Comparison of ENCODE assay signal across 24 cellular contexts in the genomic region with DNA sequence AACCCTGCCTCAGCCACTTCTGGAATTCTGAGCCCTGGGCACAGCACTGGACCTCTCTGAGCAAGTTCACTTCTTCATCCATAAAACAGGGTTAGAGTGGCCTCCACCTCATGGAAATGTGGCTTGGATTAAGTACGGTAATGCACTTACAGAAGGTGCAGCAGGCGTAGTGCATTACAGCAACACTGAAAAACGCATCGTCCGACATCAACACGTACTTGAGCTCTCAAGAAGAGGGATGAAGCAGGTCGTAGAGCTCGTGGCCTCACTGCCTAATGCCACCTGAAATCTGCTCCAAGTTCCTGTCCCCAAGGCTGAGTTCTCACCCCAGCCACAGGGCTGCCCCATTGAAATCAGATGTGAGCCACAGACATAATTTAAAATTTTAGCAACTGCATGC.
DNase-seq lines count a peak whose midpoint lies in the region; ATAC-seq, FAIRE-seq and TF ChIP-seq lines count a peak whose summit lies in the region.
"Had no signal": no experiment of that assay in that cellular context is flagged by ENCODE, and none has a peak within 500 bp of the region (broad histone marks: within the 10 kb centered on the region; RNA-seq: fewer than 3 reads in every experiment).

No MANE protein-coding gene starts in this region.

- H3K4me1 ChIP-seq in CD4-positive, CD25-positive, alpha-beta regulatory T cell (ENCODE audit: control insufficient read depth, insufficient read depth, low read length, poor library complexity, severe bottlenecking) = no peaks in the 10 kb centered on the region
- no peaks in the 10 kb centered on the region for H3K4me1 ChIP-seq in neuronal stem cell (ENCODE audit: control insufficient read depth in 2 of 2, insufficient read depth in 1 of 2, low read depth in 1 of 2, low read length in 2 of 2)
- H3K4me1 ChIP-seq: BE2C, BLaER1, Caco-2 had no signal

- no peak overlapping the region for H2BK5ac ChIP-seq in neuronal stem cell (ENCODE audit: low read length)

- no peak for TF ChIP-seq POLR2A in H54 (IDR thresholded peaks at IDR 0.05; ENCODE audit: low read depth, low read length)

- H3K36me3 ChIP-seq in CD4-positive, CD25-positive, alpha-beta regulatory T cell (ENCODE audit: control insufficient read depth, insufficient read depth, low read length) = no peaks in the 10 kb centered on the region
- no peaks in the 10 kb centered on the region for H3K36me3 ChIP-seq in neuronal stem cell (replicated peaks in 1 of 2; ENCODE audit: control insufficient read depth in 2 of 2, insufficient read depth in 2 of 2, low read length in 2 of 2)
- H3K36me3 ChIP-seq: BE2C, BLaER1 had no signal

- no peak overlapping the region for H2BK15ac ChIP-seq in neuronal stem cell (ENCODE audit: low read length)

- no peak overlapping the region for H2BK12ac ChIP-seq in neuronal stem cell (ENCODE audit: low read length)

- H3K4me3 ChIP-seq in CD4-positive, CD25-positive, alpha-beta regulatory T cell (ENCODE audit: low read depth, low read length) = no peak overlapping the region
- no peak overlapping the region for H3K4me3 ChIP-seq in neuronal stem cell (ENCODE audit: low read length in 2 of 2)
- H3K4me3 ChIP-seq: BLaER1 had no signal

- no peak overlapping the region for H3K4me3 Mint-ChIP-seq in CD4-positive, CD25-positive, alpha-beta regulatory T cell
- H3K4me3 Mint-ChIP-seq: CD14-positive monocyte; CD4-positive, alpha-beta T cell; CD8-positive, alpha-beta T cell had no signal

- H3K27me3 ChIP-seq in CD4-positive, CD25-positive, alpha-beta regulatory T cell (ENCODE audit: control insufficient read depth, insufficient read depth, low read length) = no peaks in the 10 kb centered on the region
- no peaks in the 10 kb centered on the region for H3K27me3 ChIP-seq in neuronal stem cell (ENCODE audit: control insufficient read depth in 3 of 3, insufficient read depth in 3 of 3, low read depth in 1 of 3, low read length in 3 of 3)
- H3K27me3 ChIP-seq: BE2C, BLaER1 had no signal

- H3K23ac ChIP-seq in neuronal stem cell (ENCODE audit: low read depth, low read length, poor library complexity) = no peak overlapping the region

- DNase-seq in CD4-positive, CD25-positive, alpha-beta regulatory T cell = no peak
- DNase-seq in ecto neural progenitor cell (ENCODE audit: low spot score) (peak; percentile 22), neuronal stem cell (ENCODE audit: low spot score) (no peak), DMS 273 treated with DMSO at 0.1 percent for 48 hours (lab: John Stamatoyannopoulos, UW) (no peak), middle frontal gyrus (ENCODE audit: extremely low spot score, low spot score) (no peak), H54 (ENCODE audit: insufficient read length, low spot score) (no peak)
- DNase-seq: 8988T; ACHN; BE2C; C1 segment of cervical spinal cord; Caco-2; Calu3; CD4-positive, alpha-beta T cell; DMS153; DMS53; DMS79 treated with DMSO at 0.1 percent for 48 hours; GF-D8 had no signal

- H3K4ac ChIP-seq in neuronal stem cell (ENCODE audit: low read length) = no peak overlapping the region

- peaks cover 5% of the 10 kb centered on the region for H3K27me3 Mint-ChIP-seq in CD4-positive, CD25-positive, alpha-beta regulatory T cell
- H3K27me3 Mint-ChIP-seq: CD4-positive, alpha-beta T cell had no signal

- H2AFZ ChIP-seq in neuronal stem cell (ENCODE audit: low read length) = no peak overlapping the region

- no CpG with 5 or more reads among the region's 8 CpGs for WGBS in neuronal stem cell (ENCODE audit: extremely low coverage in 2 of 2, insufficient read length in 2 of 2, insufficient replicate concordance in 1 of 2), 2 donors

- peaks cover 6 to 33% (median 13%) of the 10 kb centered on the region in 4 donors for H3K4me1 Mint-ChIP-seq in CD4-positive, CD25-positive, alpha-beta regulatory T cell
- H3K4me1 Mint-ChIP-seq: CD14-positive monocyte had no signal

- H3K27ac ChIP-seq in CD4-positive, CD25-positive, alpha-beta regulatory T cell (ENCODE audit: insufficient read depth, low read length, poor library complexity, severe bottlenecking) = no peak overlapping the region
- H3K27ac ChIP-seq in neuronal stem cell (replicated peaks; ENCODE audit: low read length) = no peak overlapping the region
- H3K27ac ChIP-seq: BLaER1 had no signal

- H3K9me3 ChIP-seq in CD4-positive, CD25-positive, alpha-beta regulatory T cell (ENCODE audit: control insufficient read depth in 2 of 2, low read length in 2 of 2) = no peaks in the 10 kb centered on the region
- H3K9me3 ChIP-seq in neuronal stem cell (replicated peaks in 1 of 2; ENCODE audit: control insufficient read depth in 2 of 2, insufficient read depth in 1 of 2, low read depth in 1 of 2, low read length in 2 of 2) = no peaks in the 10 kb centered on the region
- H3K9me3 ChIP-seq: BE2C, BLaER1, Caco-2 had no signal

- H3K27ac Mint-ChIP-seq in CD4-positive, CD25-positive, alpha-beta regulatory T cell = peak overlapping the region in 2 of 3 donors; percentile 42 to 46
- H3K27ac Mint-ChIP-seq: CD14-positive monocyte; CD4-positive, alpha-beta T cell; CD8-positive, alpha-beta T cell had no signal

- peak overlapping the region; percentile 22 for H2AK5ac ChIP-seq in neuronal stem cell (ENCODE audit: low read depth, low read length)

- H2BK120ac ChIP-seq in neuronal stem cell (ENCODE audit: low read depth, low read length) = no peak overlapping the region

- ATAC-seq in CD4-positive, CD25-positive, alpha-beta regulatory T cell (ENCODE audit: low read depth in 2 of 2) = no peak
- ATAC-seq: CD8-positive, alpha-beta T cell had no signal

- no peaks in the 10 kb centered on the region for H3K79me1 ChIP-seq in neuronal stem cell (ENCODE audit: low read depth, low read length)

- no peak overlapping the region for H4K91ac ChIP-seq in neuronal stem cell (ENCODE audit: low read depth, low read length, poor library complexity)

- FAIRE-seq in H54 (lab: Jason Lieb, UNC) = no peak
- FAIRE-seq: A204.1, D721Med, G401.6, GM12891 had no signal

- H3K9ac ChIP-seq in neuronal stem cell (ENCODE audit: low read depth, low read length, poor library complexity) = no peak overlapping the region
- H3K9ac ChIP-seq: BLaER1 had no signal

- H3K18ac ChIP-seq in neuronal stem cell (ENCODE audit: low read length) = no peak overlapping the region

- no peak overlapping the region for H3K4me2 ChIP-seq in neuronal stem cell (ENCODE audit: insufficient read depth, low read length, poor library complexity, severe bottlenecking)
- H3K4me2 ChIP-seq: BLaER1 had no signal

- no peak overlapping the region for H4K8ac ChIP-seq in neuronal stem cell (ENCODE audit: low read depth, low read length)

- no peak overlapping the region for H3K14ac ChIP-seq in neuronal stem cell (ENCODE audit: low read length)

- peaks cover 0 to 3% (median 0%) of the 10 kb centered on the region in 7 donors for H3K9me3 Mint-ChIP-seq in CD4-positive, CD25-positive, alpha-beta regulatory T cell
- H3K9me3 Mint-ChIP-seq: CD8-positive, alpha-beta T cell had no signal

- peaks cover 3% of the 10 kb centered on the region for H3K36me3 Mint-ChIP-seq in CD4-positive, CD25-positive, alpha-beta regulatory T cell
- H3K36me3 Mint-ChIP-seq: CD14-positive monocyte; CD8-positive, alpha-beta T cell had no signal
